In the genomic region with DNA sequence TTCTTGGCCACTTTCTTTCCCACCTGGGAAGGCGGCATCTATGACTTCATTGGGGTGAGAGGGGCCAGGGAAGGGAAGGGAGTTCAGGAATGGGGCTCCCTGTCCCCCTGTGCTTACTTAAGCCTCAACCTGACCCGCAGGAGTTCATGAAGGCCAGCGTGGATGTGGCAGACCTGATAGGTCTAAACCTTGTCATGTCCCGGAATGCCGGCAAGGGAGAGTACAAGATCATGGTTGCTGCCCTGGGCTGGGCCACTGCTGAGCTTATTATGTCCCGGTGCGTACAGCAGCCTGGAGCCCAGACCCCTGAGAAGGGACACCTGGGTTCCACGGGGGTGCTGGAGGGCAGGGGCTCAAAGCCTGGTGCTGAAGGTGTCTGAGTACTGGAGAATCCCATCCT, we compare ENCODE assay signal across 9 cellular contexts. TPM values are rescaled to one million over a fixed set of nuclear protein-coding genes. Genes with fewer than 3 reads are reported as not detected.
A peak's percentile ranks its signal among the peaks of the same experiment; 100 is the strongest.
DNase-seq lines count a peak whose midpoint lies in the region; ATAC-seq, FAIRE-seq and TF ChIP-seq lines count a peak whose summit lies in the region.
"Had no signal": no experiment of that assay in that cellular context is flagged by ENCODE, and none has a peak within 500 bp of the region (broad histone marks: within the 10 kb centered on the region; RNA-seq: fewer than 3 reads in every experiment).

No MANE protein-coding gene starts in this region.

- peaks cover 7% of the 10 kb centered on the region for H3K79me1 ChIP-seq in neuronal stem cell (ENCODE audit: low read depth, low read length)

- DNase-seq in CD4-positive, alpha-beta T cell = no peak
- DNase-seq in MM.1S (no peak), dorsolateral prefrontal cortex (no peak), neuronal stem cell (ENCODE audit: low spot score) (no peak), hypothalamus (lab: John Stamatoyannopoulos, UW) (no peak), GM19239 (ENCODE audit: insufficient read length, low spot score) (no peak), D341Med (ENCODE audit: low spot score) (no peak)
- no peak for DNase-seq in stimulated activated naive CD4-positive, alpha-beta T cell treated with Interleukin-2 at 50 U/mL for 16 hours (lab: John Stamatoyannopoulos, UW)

- H3K4me3 ChIP-seq in MM.1S (ENCODE audit: low read length) = peak overlapping the region; percentile 82
- H3K4me3 ChIP-seq in dorsolateral prefrontal cortex = peak overlapping the region in 57 of 59 donors; percentile 66 to 100 (median 97)
- peak overlapping the region in 1 of 2 donors; percentile 71 for H3K4me3 ChIP-seq in neuronal stem cell (ENCODE audit: low read length in 2 of 2)

- no peak overlapping the region for H2BK5ac ChIP-seq in neuronal stem cell (ENCODE audit: low read length)

- H2AK5ac ChIP-seq in neuronal stem cell (ENCODE audit: low read depth, low read length) = no peak overlapping the region

- H3K4me3 Mint-ChIP-seq in CD4-positive, alpha-beta T cell = peak overlapping the region; percentile 90

- H3K9me3 Mint-ChIP-seq in CD4-positive, alpha-beta T cell = no peaks in the 10 kb centered on the region

- H3K27ac ChIP-seq in CD4-positive, alpha-beta T cell (ENCODE audit: low read depth, low read length) = no peak overlapping the region
- no peak overlapping the region for H3K27ac ChIP-seq in MM.1S (ENCODE audit: low read length)
- H3K27ac ChIP-seq in dorsolateral prefrontal cortex = peak overlapping the region in 2 of 59 donors; percentile 83 to 88
- H3K27ac ChIP-seq in neuronal stem cell (replicated peaks; ENCODE audit: low read length) = no peak overlapping the region

- peaks cover 18% of the 10 kb centered on the region for H3K36me3 Mint-ChIP-seq in CD4-positive, alpha-beta T cell (ENCODE audit: low read depth)

- WGBS in neuronal stem cell (ENCODE audit: extremely low coverage in 2 of 2, insufficient read length in 2 of 2, insufficient replicate concordance in 1 of 2), 2 donors = no CpG with 5 or more reads among the region's 8 CpGs

- no peak overlapping the region for H3K14ac ChIP-seq in neuronal stem cell (ENCODE audit: low read length)

- no peaks in the 10 kb centered on the region for H3K9me3 ChIP-seq in CD4-positive, alpha-beta T cell (ENCODE audit: control insufficient read depth, low read length)
- H3K9me3 ChIP-seq in MM.1S (replicated peaks; ENCODE audit: insufficient read depth, low read length) = no peaks in the 10 kb centered on the region
- H3K9me3 ChIP-seq in neuronal stem cell (replicated peaks in 1 of 2; ENCODE audit: control insufficient read depth in 2 of 2, insufficient read depth in 1 of 2, low read depth in 1 of 2, low read length in 2 of 2) = peaks cover 0 to 2% of the 10 kb centered on the region in 2 donors

- TF ChIP-seq CTCF in CD4-positive, alpha-beta T cell (IDR thresholded peaks at IDR 0.05) = no peak
- no peak for TF ChIP-seq CTCF in MM.1S (IDR thresholded peaks at IDR 0.05; ENCODE audit: low read length)
- TF ChIP-seq CTCF in dorsolateral prefrontal cortex (IDR thresholded peaks at IDR 0.05 in 54 of 56, conservative IDR thresholded peaks at IDR 0.05 in 2 of 56; ENCODE audit: low read depth in 1 of 56, partially characterized antibody in 56 of 56) = no peak

- CTCF ChIA-PET in CD4-positive, alpha-beta T cell (lab: Charles Lee) = no interaction called here

- peaks cover 36% of the 10 kb centered on the region for H3K4me1 Mint-ChIP-seq in CD4-positive, alpha-beta T cell (ENCODE audit: low read depth)

- H2BK15ac ChIP-seq in neuronal stem cell (ENCODE audit: low read length) = no peak overlapping the region

- intact Hi-C loops in CD4-positive, alpha-beta T cell (cut with DNase I, micrococcal nuclease) = loop anchor here (2.0 to 5.0 kb wide), 4 partner anchors 46 to 384 kb away; a partner anchor contains a TSS
- intact Hi-C loops in dorsolateral prefrontal cortex (cut with DNase I) = loop anchor here (5.0 kb wide), 2 partner anchors 66 to 96 kb away; a partner anchor contains a TSS

- no peak overlapping the region for H4K91ac ChIP-seq in neuronal stem cell (ENCODE audit: low read depth, low read length, poor library complexity)

- peaks cover 30% of the 10 kb centered on the region for H3K79me2 ChIP-seq in MM.1S (ENCODE audit: low read length)

- no peak for FAIRE-seq in GM19239 (lab: Jason Lieb, UNC)

- peak overlapping the region; percentile 93 for H3K27ac Mint-ChIP-seq in CD4-positive, alpha-beta T cell

- H3K27me3 Mint-ChIP-seq in CD4-positive, alpha-beta T cell = no peaks in the 10 kb centered on the region

- no peaks in the 10 kb centered on the region for H3K27me3 ChIP-seq in CD4-positive, alpha-beta T cell (ENCODE audit: control insufficient read depth, insufficient read depth, low read length)
- H3K27me3 ChIP-seq in MM.1S (replicated peaks; ENCODE audit: insufficient read depth, low read length) (no peaks in the 10 kb centered on the region), dorsolateral prefrontal cortex (no peaks in the 10 kb centered on the region), neuronal stem cell (ENCODE audit: control insufficient read depth in 3 of 3, insufficient read depth in 3 of 3, low read depth in 1 of 3, low read length in 3 of 3) (no peaks in the 10 kb centered on the region)

- H4K8ac ChIP-seq in neuronal stem cell (ENCODE audit: low read depth, low read length) = no peak overlapping the region

- H3K36me3 ChIP-seq in MM.1S (replicated peaks; ENCODE audit: insufficient read depth, low read length) (no peaks in the 10 kb centered on the region), neuronal stem cell (replicated peaks in 1 of 2; ENCODE audit: control insufficient read depth in 2 of 2, insufficient read depth in 2 of 2, low read length in 2 of 2) (peaks cover 21 to 45% of the 10 kb centered on the region in 2 donors)

- no peak for ATAC-seq in CD4-positive, alpha-beta T cell (ENCODE audit: poor library complexity)

- no peak overlapping the region for H3K4ac ChIP-seq in neuronal stem cell (ENCODE audit: low read length)

- no peaks in the 10 kb centered on the region for H3F3A ChIP-seq in MM.1S (ENCODE audit: insufficient read depth, low read length)

- no peak overlapping the region for H2AFZ ChIP-seq in MM.1S (ENCODE audit: low read length)
- no peak overlapping the region for H2AFZ ChIP-seq in neuronal stem cell (ENCODE audit: low read length)

- no peak overlapping the region for H2BK12ac ChIP-seq in neuronal stem cell (ENCODE audit: low read length)

- H2BK120ac ChIP-seq in neuronal stem cell (ENCODE audit: low read depth, low read length) = no peak overlapping the region

- no peak overlapping the region for H3K18ac ChIP-seq in neuronal stem cell (ENCODE audit: low read length)

- no peaks in the 10 kb centered on the region for H3K9me2 ChIP-seq in MM.1S (replicated peaks; ENCODE audit: insufficient read depth, low read length)

- no peak overlapping the region for H3K23ac ChIP-seq in neuronal stem cell (ENCODE audit: low read depth, low read length, poor library complexity)

- POLR2A ChIA-PET in CD4-positive, alpha-beta T cell (lab: Charles Lee) = no interaction called here

- peaks cover 11% of the 10 kb centered on the region for H3K4me1 ChIP-seq in MM.1S (ENCODE audit: low read length)
- peaks cover 5 to 8% of the 10 kb centered on the region in 2 donors for H3K4me1 ChIP-seq in neuronal stem cell (ENCODE audit: control insufficient read depth in 2 of 2, insufficient read depth in 1 of 2, low read depth in 1 of 2, low read length in 2 of 2)

- H4K20me1 ChIP-seq in MM.1S (ENCODE audit: insufficient read depth, low read length) = no peaks in the 10 kb centered on the region

- H3K9ac ChIP-seq in MM.1S (ENCODE audit: low read length) = peak overlapping the region; percentile 90; the same call in 1 of the 2 replicates
- peak overlapping the region; percentile 53 for H3K9ac ChIP-seq in neuronal stem cell (ENCODE audit: low read depth, low read length, poor library complexity)

- H3K4me2 ChIP-seq in MM.1S (ENCODE audit: low read depth, low read length) (peak overlapping the region; percentile 93), neuronal stem cell (ENCODE audit: insufficient read depth, low read length, poor library complexity, severe bottlenecking) (peak overlapping the region; percentile 69)

RNA-seq across cellular contexts. Expression of a gene that starts 1.1 kb away (rescaled TPM):
- total RNA-seq in CD4-positive, alpha-beta T cell = 10 to 100 TPM; 20.3 to 22.0 TPM
- total RNA-seq in dorsolateral prefrontal cortex = 10 to 100 TPM; 38.2 to 73.0 (median 54.7) TPM
- 86.7 TPM for polyA plus RNA-seq in neuronal stem cell (2013, experiment 1 of 2)
- 90.3 TPM for polyA plus RNA-seq in neuronal stem cell (2013, experiment 2 of 2)

RNA-seq across cellular contexts. Expression of a gene that starts 13.3 kb away (rescaled TPM):
- total RNA-seq in CD4-positive, alpha-beta T cell = not detected
- total RNA-seq in dorsolateral prefrontal cortex = under 1 TPM in 6 of 120 experiments, not detected in 114; 0.26 to 0.94 (median 0.38) TPM
- 0.03 TPM for polyA plus RNA-seq in neuronal stem cell (2013, experiment 1 of 2)
- not detected for polyA plus RNA-seq in neuronal stem cell (2013, experiment 2 of 2)
- total RNA-seq: subcutaneous adipose tissue had no signal

RNA-seq across cellular contexts. Expression of a gene that starts 16.9 kb away (rescaled TPM):
- not detected for total RNA-seq in CD4-positive, alpha-beta T cell
- 1 to 10 TPM in 69 of 120 experiments, under 1 TPM in 45, not detected in 6; 0.11 to 4.8 (median 1.2) TPM for total RNA-seq in dorsolateral prefrontal cortex
- 0.04 TPM for polyA plus RNA-seq in neuronal stem cell (2013, experiment 1 of 2)
- 0.03 TPM for polyA plus RNA-seq in neuronal stem cell (2013, experiment 2 of 2)
- total RNA-seq: subcutaneous adipose tissue had no signal

RNA-seq across cellular contexts. Expression of a gene that starts 18.4 kb away (rescaled TPM):
- not detected for total RNA-seq in CD4-positive, alpha-beta T cell
- 1 to 10 TPM in 15 of 120 experiments, under 1 TPM in 52, not detected in 53; 0.23 to 2.7 (median 0.60) TPM for total RNA-seq in dorsolateral prefrontal cortex
- polyA plus RNA-seq in neuronal stem cell (2013, experiment 1 of 2) = 0.06 TPM
- polyA plus RNA-seq in neuronal stem cell (2013, experiment 2 of 2) = 0.10 TPM
- total RNA-seq: subcutaneous adipose tissue had no signal

RNA-seq across cellular contexts. Expression of a gene that starts 33.1 kb away (rescaled TPM):
- total RNA-seq in CD4-positive, alpha-beta T cell = not detected
- 10 to 100 TPM; 10.5 to 46.4 (median 22.2) TPM for total RNA-seq in dorsolateral prefrontal cortex
- 155 TPM for polyA plus RNA-seq in neuronal stem cell (2013, experiment 1 of 2)
- 142 TPM for polyA plus RNA-seq in neuronal stem cell (2013, experiment 2 of 2)
